34 cellular contexts compared by ENCODE assay signal in genomic region chrX:39030636-39031035, GRCh38.
DNase-seq lines count a peak whose midpoint lies in the region; ATAC-seq, FAIRE-seq and TF ChIP-seq lines count a peak whose summit lies in the region.
"Had no signal": no experiment of that assay in that cellular context is flagged by ENCODE, and none has a peak within 500 bp of the region (broad histone marks: within the 10 kb centered on the region; RNA-seq: fewer than 3 reads in every experiment).

No MANE protein-coding gene starts in this region.

- TF ChIP-seq CTCF in HepG2 (CRISPR knock-in tag; IDR thresholded peaks at IDR 0.05) = no peak
- TF ChIP-seq CTCF in right lobe of liver (IDR thresholded peaks at IDR 0.05) = no peak
- TF ChIP-seq CTCF in WTC11 (IDR thresholded peaks at IDR 0.05) = no peak

- no peaks in the 10 kb centered on the region for H4K20me1 ChIP-seq in HepG2 (ENCODE audit: insufficient read depth, low read length)
- H4K20me1 ChIP-seq: BLaER1; BLaER1 treated with 17β-estradiol and CSF1 and Interleukin-3, amounts not matched to agents 10 nM and 100 nM had no signal

- H3K27ac Mint-ChIP-seq in WTC11 = no peak overlapping the region
- H3K27ac Mint-ChIP-seq: B cell; CD4-positive, alpha-beta memory T cell; CD4-positive, alpha-beta T cell; CD4-positive, CD25-positive, alpha-beta regulatory T cell; CD8-positive, alpha-beta memory T cell; CD8-positive, alpha-beta T cell had no signal

- no peak overlapping the region for H3K9ac ChIP-seq in HepG2 (ENCODE audit: insufficient read depth, low read depth, low read length)
- H3K9ac ChIP-seq: BLaER1; BLaER1 treated with 17β-estradiol and CSF1 and Interleukin-3, amounts not matched to agents 10 nM and 100 nM had no signal

- no peak overlapping the region for H2AFZ ChIP-seq in HepG2 (ENCODE audit: low read length)

- no peak overlapping the region for H3K4me3 Mint-ChIP-seq in WTC11
- H3K4me3 Mint-ChIP-seq: B cell; CD14-positive monocyte; CD4-positive, alpha-beta memory T cell; CD4-positive, alpha-beta T cell; CD8-positive, alpha-beta memory T cell; CD8-positive, alpha-beta T cell had no signal

- H3K9me3 ChIP-seq in HepG2 (ENCODE audit: low read length) (peaks cover 6% of the 10 kb centered on the region), right lobe of liver (peaks cover 0 to 7% (median 0%) of the 10 kb centered on the region in 4 donors)
- H3K9me3 ChIP-seq: A549, BE2C had no signal

- POLR2A ChIA-PET in HepG2 (lab: Yijun Ruan, JAX) (no interaction called here), WTC11 (lab: Charles Lee) (no interaction called here)

- no peak for TF ChIP-seq RAD21 in HepG2 (CRISPR knock-in tag; IDR thresholded peaks at IDR 0.05)

- no peaks in the 10 kb centered on the region for H3K4me1 ChIP-seq in HepG2 (ENCODE audit: insufficient read depth, low read length)
- H3K4me1 ChIP-seq in right lobe of liver = no peaks in the 10 kb centered on the region
- H3K4me1 ChIP-seq: A549; BE2C; BLaER1; BLaER1 treated with 17β-estradiol and CSF1 and Interleukin-3, amounts not matched to agents 10 nM and 100 nM; Caco-2 had no signal

- FAIRE-seq in HepG2 (lab: Jason Lieb, UNC) = no peak
- FAIRE-seq: A204.1, A549, D721Med had no signal

- in situ Hi-C loops in HepG2 (cut with HindIII; ENCODE audit: extremely low pct_ligation_motif_present, low pct_unique_long_range_greater_than_20kb) = no loop called here

- 100% methylated on average over 2 of the region's 2 CpGs for WGBS in HepG2 (ENCODE audit: low lambda C conversion rate)
- WGBS in right lobe of liver (ENCODE audit: insufficient coverage, low coverage, low lambda C conversion rate, missing lambda C conversion rate) = no CpG with 5 or more reads among the region's 2 CpGs

- H3K4me3 ChIP-seq in HepG2 (replicated peaks in 1 of 3; ENCODE audit: insufficient read depth in 1 of 3, low read depth in 2 of 3, low read length in 3 of 3) (no peak overlapping the region), right lobe of liver (no peak overlapping the region)
- H3K4me3 ChIP-seq: A549; BLaER1; BLaER1 treated with 17β-estradiol and CSF1 and Interleukin-3, amounts not matched to agents 10 nM and 100 nM had no signal

- no peaks in the 10 kb centered on the region for H3K79me2 ChIP-seq in HepG2 (ENCODE audit: insufficient read depth, low read length)

- H3K36me3 ChIP-seq in HepG2 (replicated peaks in 1 of 2; ENCODE audit: control insufficient read depth in 1 of 2, insufficient read depth in 2 of 2, low read length in 2 of 2) (no peaks in the 10 kb centered on the region), right lobe of liver (no peaks in the 10 kb centered on the region)
- H3K36me3 ChIP-seq: BE2C, BLaER1 had no signal

- H3K36me3 Mint-ChIP-seq in WTC11 = peaks cover 22% of the 10 kb centered on the region
- H3K36me3 Mint-ChIP-seq: CD4-positive, CD25-positive, alpha-beta regulatory T cell; CD8-positive, alpha-beta T cell had no signal

- H3K27me3 ChIP-seq in HepG2 (ENCODE audit: control insufficient read depth in 1 of 2, insufficient read depth in 2 of 2, low read length in 2 of 2) = no peaks in the 10 kb centered on the region
- H3K27me3 ChIP-seq in right lobe of liver = no peaks in the 10 kb centered on the region
- H3K27me3 ChIP-seq: BE2C; BLaER1; BLaER1 treated with 17β-estradiol and CSF1 and Interleukin-3, amounts not matched to agents 10 nM and 100 nM had no signal

- CTCF ChIA-PET in HepG2 (lab: Yijun Ruan, JAX; ENCODE audit: low intra/inter-chr PET ratio, low total read pairs) (no interaction called here), WTC11 (lab: Charles Lee) (no interaction called here)

- H3K27ac ChIP-seq in HepG2 (ENCODE audit: extremely low read length, insufficient read depth, low read length) (no peak overlapping the region), right lobe of liver (no peak overlapping the region)
- H3K27ac ChIP-seq: 22Rv1; A549; BLaER1; BLaER1 treated with 17β-estradiol and CSF1 and Interleukin-3, amounts not matched to agents 10 nM and 100 nM; C4-2B had no signal

- intact Hi-C loops in HepG2 (cut with micrococcal nuclease; ENCODE audit: unreplicated experiment) = no loop called here
- intact Hi-C loops in right lobe of liver (cut with DNase I) = no loop called here

- no peak for TF ChIP-seq EP300 in HepG2 (IDR thresholded peaks at IDR 0.05; ENCODE audit: low read depth in 2 of 2, low read length in 2 of 2)
- no peak for TF ChIP-seq EP300 in HepG2 (CRISPR knock-in tag; IDR thresholded peaks at IDR 0.05; ENCODE audit: borderline replicate concordance)

- no peak overlapping the region for H3K4me2 ChIP-seq in HepG2 (ENCODE audit: low read depth, low read length)
- H3K4me2 ChIP-seq: A549; BLaER1; BLaER1 treated with 17β-estradiol and CSF1 and Interleukin-3, amounts not matched to agents 10 nM and 100 nM had no signal

- peaks cover 30% of the 10 kb centered on the region for H3K9me3 Mint-ChIP-seq in WTC11

- peaks cover 4% of the 10 kb centered on the region for H3K4me1 Mint-ChIP-seq in WTC11
- H3K4me1 Mint-ChIP-seq: B cell; CD4-positive, alpha-beta memory T cell; CD4-positive, CD25-positive, alpha-beta regulatory T cell; CD8-positive, alpha-beta memory T cell had no signal

- no peak for DNase-seq in HepG2 (ENCODE audit: low spot score)
- no peak for DNase-seq in right lobe of liver
- no peak for DNase-seq in WTC11 (ENCODE audit: low spot score)
- peak; percentile 0 for DNase-seq in iPS-NIHi7 (ENCODE audit: extremely low spot score)
- DNase-seq in 8988T = no peak
- no peak for DNase-seq in UCSD-AML1 (lab: John Stamatoyannopoulos, UW; ENCODE audit: unreplicated experiment)
- DNase-seq: ACHN; AML-193; BE2C; C1 segment of cervical spinal cord; Caco-2; Calu3; CD4-positive, alpha-beta memory T cell; CD4-positive, alpha-beta T cell; CD4-positive, CD25-positive, alpha-beta regulatory T cell; CD8-positive, alpha-beta memory T cell; CD8-positive, alpha-beta T cell; COR-L47; DMS 273 treated with DMSO at 0.1 percent for 48 hours; DMS153; DMS53; DMS79; DMS79 treated with DMSO at 0.1 percent for 48 hours; DND-41; EL had no signal

- TF ChIP-seq POLR2A in HepG2 (IDR thresholded peaks at IDR 0.05; ENCODE audit: insufficient read depth in 1 of 2, low read depth in 2 of 2, low read length in 2 of 2) (no peak), right lobe of liver (IDR thresholded peaks at IDR 0.05) (no peak)

- ATAC-seq in HepG2 (no peak), right lobe of liver (no peak), WTC11 (no peak)
- ATAC-seq: A549; CD8-positive, alpha-beta T cell had no signal

- no TSS peak for BruUV-seq in HepG2 (replicated peaks; lab: Mats Ljungman, UMichigan)

- peaks cover 2% of the 10 kb centered on the region; the same call in 1 of the 2 replicates for H3K27me3 Mint-ChIP-seq in WTC11 (ENCODE audit: low read depth)
- H3K27me3 Mint-ChIP-seq: CD4-positive, alpha-beta T cell; CD4-positive, CD25-positive, alpha-beta regulatory T cell had no signal

TF ChIP-seq in HepG2, 621 proteins besides CTCF, POLR2A, EP300 and RAD21:
- TF ChIP-seq ZNF317 (CRISPR knock-in tag; IDR thresholded peaks at IDR 0.05) (peak; percentile 50; the same call in 1 of the 2 replicates), ZBTB10 (CRISPR knock-in tag; IDR thresholded peaks at IDR 0.05; ENCODE audit: borderline replicate concordance) (no peak)

TF ChIP-seq in WTC11, 78 proteins besides CTCF, POLR2A, EP300 and RAD21:
- TF ChIP-seq ZNF317 (CRISPR knock-in tag; IDR thresholded peaks at IDR 0.05; ENCODE audit: borderline replicate concordance, low read depth) (peak; percentile 68; the same call in 1 of the 2 replicates), ZMAT4 (CRISPR knock-in tag; IDR thresholded peaks at IDR 0.05) (no peak), OVOL2 (CRISPR knock-in tag; IDR thresholded peaks at IDR 0.05; ENCODE audit: borderline replicate concordance) (no peak), CREB1 (CRISPR knock-in tag; IDR thresholded peaks at IDR 0.05) (no peak)

Comparison
In these comparisons a context has a peak if more than half of its experiments do, and no peak if none do; other contexts are left out.
1. Of the 50 proteins assayed by ChIP-seq in both HepG2 and WTC11: peak only in HepG2: none; only in WTC11: none; in both: ZNF317; in neither: 49.